ENCODE assay signal across 12 cellular contexts in the genomic region with DNA sequence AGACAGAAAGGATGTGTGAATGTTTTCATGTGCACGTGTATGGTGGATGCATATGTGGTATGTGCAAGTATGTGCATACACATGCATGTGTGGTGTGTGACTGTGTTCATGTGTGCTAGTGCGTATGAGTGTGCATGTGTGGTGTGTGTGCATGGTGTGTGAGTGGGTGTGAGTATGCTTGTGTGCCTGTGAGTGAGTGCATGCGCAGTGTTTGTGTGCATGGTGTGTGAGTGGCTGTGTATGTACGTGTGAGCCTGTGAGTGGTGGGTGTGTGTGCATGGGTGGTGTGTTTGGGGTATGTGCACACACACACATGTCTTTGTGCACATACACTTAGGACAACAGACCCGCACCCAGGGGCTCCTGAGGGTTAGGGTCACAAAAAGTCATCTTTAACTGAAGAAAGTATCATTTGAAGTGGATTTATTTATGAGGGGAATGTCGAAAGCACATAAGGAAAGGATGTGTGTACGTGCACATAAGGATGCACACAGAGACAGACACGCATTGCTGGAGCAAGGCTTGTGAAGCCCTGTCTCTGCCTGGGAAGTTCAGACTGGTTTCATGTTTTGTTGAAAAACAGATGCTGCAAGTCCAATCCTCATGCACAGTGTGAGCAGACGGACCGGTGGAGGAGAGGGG.
DNase-seq lines count a peak whose midpoint lies in the region; TF ChIP-seq lines count a peak whose summit lies in the region.
"Had no signal": no experiment of that assay in that cellular context is flagged by ENCODE, and none has a peak within 500 bp of the region (broad histone marks: within the 10 kb centered on the region; RNA-seq: fewer than 3 reads in every experiment).

No MANE protein-coding gene starts in this region.

- 83% methylated on average over 10 of the region's 10 CpGs for WGBS in smooth muscle cell (ENCODE audit: low lambda C conversion rate)

- H3K4me2 ChIP-seq in osteoblast (ENCODE audit: insufficient read depth, low read length): peak overlapping the region; percentile 6
- H3K4me2 ChIP-seq in smooth muscle cell: no peak overlapping the region

- H3K4me1 ChIP-seq in Peyer's patch (peaks cover 6 to 21% (median 11%) of the 10 kb centered on the region in 4 donors), duodenal mucosa (ENCODE audit: control insufficient read depth in 1 of 2, insufficient read depth in 2 of 2, low read length in 2 of 2) (peaks cover 29 to 31% of the 10 kb centered on the region in 2 donors), osteoblast (ENCODE audit: insufficient read depth, low read length) (peaks cover 18% of the 10 kb centered on the region), smooth muscle cell (ENCODE audit: low read depth) (no peaks in the 10 kb centered on the region)

- no peaks in the 10 kb centered on the region for H3K9me3 ChIP-seq in Peyer's patch
- H3K9me3 ChIP-seq in duodenal mucosa (ENCODE audit: control insufficient read depth in 1 of 2, low read length in 2 of 2): no peaks in the 10 kb centered on the region
- H3K9me3 ChIP-seq in osteoblast (ENCODE audit: low read depth, low read length): no peaks in the 10 kb centered on the region
- H3K9me3 ChIP-seq in smooth muscle cell (replicated peaks; ENCODE audit: low read depth): no peaks in the 10 kb centered on the region

- H3F3A ChIP-seq in smooth muscle cell (ENCODE audit: low read depth): no peaks in the 10 kb centered on the region

- H3K27me3 ChIP-seq in Peyer's patch: no peaks in the 10 kb centered on the region
- H3K27me3 ChIP-seq in duodenal mucosa (ENCODE audit: control insufficient read depth in 1 of 2, insufficient read depth in 2 of 2, low read length in 2 of 2): no peaks in the 10 kb centered on the region
- H3K27me3 ChIP-seq in osteoblast (ENCODE audit: insufficient read depth, low read length): no peaks in the 10 kb centered on the region
- no peaks in the 10 kb centered on the region for H3K27me3 ChIP-seq in smooth muscle cell (ENCODE audit: low read depth)

- H3K36me3 ChIP-seq in Peyer's patch: no peaks in the 10 kb centered on the region
- no peaks in the 10 kb centered on the region for H3K36me3 ChIP-seq in duodenal mucosa (ENCODE audit: control insufficient read depth in 1 of 2, insufficient read depth in 2 of 2, low read length in 2 of 2)
- H3K36me3 ChIP-seq in osteoblast (ENCODE audit: insufficient read depth, low read length): no peaks in the 10 kb centered on the region
- H3K36me3 ChIP-seq in smooth muscle cell (ENCODE audit: low read depth): no peaks in the 10 kb centered on the region

- H3K9ac ChIP-seq in duodenal mucosa (ENCODE audit: low read depth in 1 of 2, low read length in 2 of 2) (peak overlapping the region; percentile 40), smooth muscle cell (ENCODE audit: low read depth) (no peak overlapping the region)

- H2AFZ ChIP-seq in osteoblast (ENCODE audit: low read length) (peak overlapping the region; percentile 77), smooth muscle cell (ENCODE audit: low read depth) (no peak overlapping the region)

- H3K4me3 ChIP-seq in Peyer's patch (no peak overlapping the region), duodenal mucosa (ENCODE audit: low read depth in 1 of 2, low read length in 2 of 2) (peak overlapping the region; percentile 46 to 47), osteoblast (ENCODE audit: insufficient read depth, low read length) (no peak overlapping the region), smooth muscle cell (no peak overlapping the region)

- TF ChIP-seq CTCF in C4-2B (conservative IDR thresholded peaks at IDR 0.05) (no peak), Peyer's patch (IDR thresholded peaks at IDR 0.05) (no peak), osteoblast (IDR thresholded peaks at IDR 0.05; ENCODE audit: extremely low read depth, low read depth, low read length) (no peak), smooth muscle cell (IDR thresholded peaks at IDR 0.05; ENCODE audit: borderline replicate concordance, insufficient read depth, poor library complexity, severe bottlenecking) (no peak)

- H4K20me1 ChIP-seq in osteoblast (ENCODE audit: insufficient read depth, low read length): no peaks in the 10 kb centered on the region
- H4K20me1 ChIP-seq in smooth muscle cell (ENCODE audit: low read depth): no peaks in the 10 kb centered on the region

- H3K27ac ChIP-seq in C4-2B: peak overlapping the region; percentile 49
- peak overlapping the region in 3 of 4 donors; percentile 59 to 88 (median 87) for H3K27ac ChIP-seq in Peyer's patch
- H3K27ac ChIP-seq in duodenal mucosa (ENCODE audit: low read depth, low read length): peak overlapping the region; percentile 28
- H3K27ac ChIP-seq in osteoblast (ENCODE audit: low read depth, low read length): peak overlapping the region; percentile 82
- H3K27ac ChIP-seq in smooth muscle cell (ENCODE audit: low read depth): no peak overlapping the region

- H3K79me2 ChIP-seq in osteoblast (ENCODE audit: insufficient read depth, low read length) (no peaks in the 10 kb centered on the region), smooth muscle cell (ENCODE audit: low read depth) (no peaks in the 10 kb centered on the region)

- DNase-seq in Peyer's patch (peak in 2 of 3 donors; percentile 34 to 42), osteoblast (ENCODE audit: insufficient read length, low spot score, missing footprints) (peak; percentile 52), occipital lobe (lab: John Stamatoyannopoulos, UW) (no peak), head of caudate nucleus (no peak), smooth muscle cell (lab: John Stamatoyannopoulos, UW; ENCODE audit: unreplicated experiment) (no peak)
- no peak for DNase-seq in activated CD4-positive, CD25-positive, alpha-beta regulatory T cell (lab: John Stamatoyannopoulos, UW)
- DNase-seq: effector CD4-positive, alpha-beta T cell; NCI-H1694; NCI-H524; stimulated activated CD4-positive, alpha-beta T cell treated with anti-CD3 and anti-CD28 coated beads, Interleukin-1b, Interleukin-23, amount 100 ng/mL, for 48 hours had no signal

- no peak for TF ChIP-seq POLR2A in Peyer's patch (IDR thresholded peaks at IDR 0.05)

- intact Hi-C loops in head of caudate nucleus (cut with DNase I): loop anchor here (5.0 kb wide), 1 partner anchor 389 kb away; no protein-coding TSS in a partner anchor

Comparison
In these comparisons a context has a peak if more than half of its experiments do, and no peak if none do; other contexts are left out.
1. DNase-seq: peak in Peyer's patch (2 of 3) and osteoblast (single experiment); none in occipital lobe (single experiment), activated CD4-positive, CD25-positive, alpha-beta regulatory T cell (0 of 4), head of caudate nucleus (0 of 42) and smooth muscle cell (single experiment).
2. H3K4me3 ChIP-seq: peak in duodenal mucosa (2 of 2); none in Peyer's patch (0 of 4), osteoblast (single experiment) and smooth muscle cell (single experiment).